13 cellular contexts compared by ENCODE assay signal in genomic region chr4:97984545-97985131, GRCh38.
A peak's percentile ranks its signal among the peaks of the same experiment; 100 is the strongest.
DNase-seq lines count a peak whose midpoint lies in the region; ATAC-seq, FAIRE-seq and TF ChIP-seq lines count a peak whose summit lies in the region.
"Had no signal": no experiment of that assay in that cellular context is flagged by ENCODE, and none has a peak within 500 bp of the region (broad histone marks: within the 10 kb centered on the region; RNA-seq: fewer than 3 reads in every experiment).

No MANE protein-coding gene starts in this region.

- WGBS in gastroesophageal sphincter (ENCODE audit: low coverage in 1 of 2), 2 donors, result 39 to 62% methylated on average over 5 of the region's 5 CpGs

- TF ChIP-seq CTCF in osteoblast (IDR thresholded peaks at IDR 0.05; ENCODE audit: extremely low read depth, low read depth, low read length) (peak; percentile 16), mucosa of descending colon (IDR thresholded peaks at IDR 0.05) (no peak), gastroesophageal sphincter (IDR thresholded peaks at IDR 0.05) (no peak)

- TF ChIP-seq POLR2A in gastroesophageal sphincter (IDR thresholded peaks at IDR 0.05), result no peak

- H4K20me1 ChIP-seq in osteoblast (ENCODE audit: insufficient read depth, low read length), result no peaks in the 10 kb centered on the region

- no peak overlapping the region for H3K4me3 ChIP-seq in osteoblast (ENCODE audit: insufficient read depth, low read length)
- no peak overlapping the region for H3K4me3 ChIP-seq in mucosa of descending colon
- H3K4me3 ChIP-seq in gastroesophageal sphincter, result no peak overlapping the region
- H3K4me3 ChIP-seq: adrenal gland, right atrium auricular region, SK-N-MC had no signal

- H3K9me3 ChIP-seq in osteoblast (ENCODE audit: low read depth, low read length) (no peaks in the 10 kb centered on the region), mucosa of descending colon (no peaks in the 10 kb centered on the region), gastroesophageal sphincter (no peaks in the 10 kb centered on the region)
- H3K9me3 ChIP-seq: right atrium auricular region had no signal

- H3K4me1 ChIP-seq in osteoblast (ENCODE audit: insufficient read depth, low read length) (no peaks in the 10 kb centered on the region), mucosa of descending colon (ENCODE audit: low read depth) (no peaks in the 10 kb centered on the region), gastroesophageal sphincter (no peaks in the 10 kb centered on the region)
- H3K4me1 ChIP-seq: adrenal gland, right atrium auricular region had no signal

- H3K36me3 ChIP-seq in osteoblast (ENCODE audit: insufficient read depth, low read length) (no peaks in the 10 kb centered on the region), mucosa of descending colon (ENCODE audit: low read depth) (no peaks in the 10 kb centered on the region), gastroesophageal sphincter (no peaks in the 10 kb centered on the region)
- H3K36me3 ChIP-seq: adrenal gland, right atrium auricular region had no signal

- no peak for ATAC-seq in mucosa of descending colon
- ATAC-seq in gastroesophageal sphincter, result no peak

- DNase-seq in DMS 273 (lab: John Stamatoyannopoulos, UW; ENCODE audit: unreplicated experiment), result peak; percentile 27
- DNase-seq in DMS 273 treated with DMSO at 0.1 percent for 48 hours (lab: John Stamatoyannopoulos, UW), result no peak
- peak; percentile 22 for DNase-seq in NAMALWA (ENCODE audit: low spot score)
- DNase-seq in osteoblast (ENCODE audit: insufficient read length, low spot score, missing footprints), result peak; percentile 15
- DNase-seq in mucosa of descending colon, result no peak
- DNase-seq in NOMO-1 treated with DMSO at 0.1 percent for 48 hours (lab: John Stamatoyannopoulos, UW; ENCODE audit: unreplicated experiment), result no peak
- DNase-seq: 8988T, adrenal gland, NCI-H2171 had no signal

- no peak for TF ChIP-seq EP300 in gastroesophageal sphincter (IDR thresholded peaks at IDR 0.05)

- peak; percentile 75 for FAIRE-seq in colon (lab: Jason Lieb, UNC)

- no peak overlapping the region for H3K4me2 ChIP-seq in osteoblast (ENCODE audit: insufficient read depth, low read length)

- no peak overlapping the region for H3K27ac ChIP-seq in osteoblast (ENCODE audit: low read depth, low read length)
- no peak overlapping the region for H3K27ac ChIP-seq in gastroesophageal sphincter
- H3K27ac ChIP-seq: adrenal gland, right atrium auricular region, SK-N-MC had no signal

- no peak overlapping the region for H2AFZ ChIP-seq in osteoblast (ENCODE audit: low read length)

- intact Hi-C loops in mucosa of descending colon (cut with DNase I, micrococcal nuclease), result no loop called here

- H3K27me3 ChIP-seq in osteoblast (ENCODE audit: insufficient read depth, low read length), result no peaks in the 10 kb centered on the region
- no peaks in the 10 kb centered on the region for H3K27me3 ChIP-seq in gastroesophageal sphincter
- H3K27me3 ChIP-seq: adrenal gland, right atrium auricular region had no signal

- H3K79me2 ChIP-seq in osteoblast (ENCODE audit: insufficient read depth, low read length), result no peaks in the 10 kb centered on the region

Comparison
In these comparisons a context has a peak if more than half of its experiments do, and no peak if none do; other contexts are left out.
1. DNase-seq: peak in DMS 273 (single experiment), NAMALWA (single experiment) and osteoblast (single experiment); none in DMS 273 treated with DMSO at 0.1 percent for 48 hours (single experiment), mucosa of descending colon (0 of 3) and NOMO-1 treated with DMSO at 0.1 percent for 48 hours (single experiment).